1 cellular context compared by ENCODE assay signal in genomic region chr18:9848170-9848854, GRCh38.
TF ChIP-seq lines count a peak whose summit lies in the region.

No MANE protein-coding gene starts in this region.

TF ChIP-seq in K562, 482 proteins besides CTCF, POLR2A, EP300 and RAD21 (continued from another document and continues in another):
- TF ChIP-seq POLR2G (IDR thresholded peaks at IDR 0.05; ENCODE audit: low read depth, low read length) (no peak), MIER1 (IDR thresholded peaks at IDR 0.05; ENCODE audit: low read depth) (peak; percentile 55; the same call in 1 of the 2 replicates), LARP7 (IDR thresholded peaks at IDR 0.05) (0 out of 2 replicates have a peak, but pooled peaks have one; percentile 51), ZNF695 (CRISPR knock-in tag; IDR thresholded peaks at IDR 0.05) (no peak), U2AF2 (optimal IDR thresholded peaks at IDR 0.05; ENCODE audit: low read depth, low read length) (no peak), ZNF212 (CRISPR knock-in tag; IDR thresholded peaks at IDR 0.05) (no peak), ZNF23 (CRISPR knock-in tag; IDR thresholded peaks at IDR 0.05) (no peak), ZNF146 (CRISPR knock-in tag; IDR thresholded peaks at IDR 0.05; ENCODE audit: unreplicated experiment) (no peak), CREB3 (tag; conservative IDR thresholded peaks at IDR 0.05; ENCODE audit: low read depth) (no peak), FIP1L1 (IDR thresholded peaks at IDR 0.05; ENCODE audit: low read depth, low read length, poor library complexity, severe bottlenecking) (no peak), KLF10 (CRISPR knock-in tag; IDR thresholded peaks at IDR 0.05) (no peak), ZNF586 (CRISPR knock-in tag; conservative IDR thresholded peaks at IDR 0.05) (no peak), GMEB1 (CRISPR knock-in tag; IDR thresholded peaks at IDR 0.05) (no peak), ARID3A (IDR thresholded peaks at IDR 0.05; ENCODE audit: borderline replicate concordance, low read depth, low read length) (no peak), ZNF445 (CRISPR knock-in tag; IDR thresholded peaks at IDR 0.05; ENCODE audit: low read depth) (no peak), ZNF3 (CRISPR knock-in tag; IDR thresholded peaks at IDR 0.05) (no peak), E2F4 (CRISPR knock-in tag; IDR thresholded peaks at IDR 0.05; ENCODE audit: low read depth) (no peak), NR3C1 (CRISPR knock-in tag; IDR thresholded peaks at IDR 0.05) (no peak), STAT5A (IDR thresholded peaks at IDR 0.05; ENCODE audit: borderline replicate concordance, low read length) (peak; percentile 67), THAP7 (CRISPR knock-in tag; IDR thresholded peaks at IDR 0.05) (no peak), ZBTB5 (IDR thresholded peaks at IDR 0.05) (0 out of 2 replicates have a peak, but pooled peaks have one; percentile 20), ZNF780A (CRISPR knock-in tag; IDR thresholded peaks at IDR 0.05) (no peak), HDAC6 (IDR thresholded peaks at IDR 0.05; ENCODE audit: low read depth, low read length) (no peak), ILK (tag; IDR thresholded peaks at IDR 0.05; ENCODE audit: borderline replicate concordance, low read depth) (no peak), CGGBP1 (CRISPR knock-in tag; IDR thresholded peaks at IDR 0.05) (no peak), USF2 (CRISPR knock-in tag; IDR thresholded peaks at IDR 0.05) (no peak), RBM39 (optimal IDR thresholded peaks at IDR 0.05; ENCODE audit: low read depth, low read length) (no peak), ZNF764 (CRISPR knock-in tag; IDR thresholded peaks at IDR 0.05; ENCODE audit: low read depth) (no peak), ZNF436 (CRISPR knock-in tag; IDR thresholded peaks at IDR 0.05) (no peak), ZNF592 (IDR thresholded peaks at IDR 0.05) (0 out of 2 replicates have a peak, but pooled peaks have one; percentile 31), ZBTB49 (CRISPR knock-in tag; IDR thresholded peaks at IDR 0.05; ENCODE audit: borderline replicate concordance) (no peak), FOXM1 (IDR thresholded peaks at IDR 0.05; ENCODE audit: low read depth) (peak; percentile 79), FOXM1 (CRISPR knock-in tag; IDR thresholded peaks at IDR 0.05; ENCODE audit: low read depth) (no peak), SMARCC2 (IDR thresholded peaks at IDR 0.05; ENCODE audit: low read depth) (no peak), REST (CRISPR knock-in tag; IDR thresholded peaks at IDR 0.05; ENCODE audit: low read depth) (no peak), RAD51 (IDR thresholded peaks at IDR 0.05; ENCODE audit: borderline replicate concordance, low read depth) (no peak)
